ENCODE assay signal across 1 cellular context in the genomic region with DNA sequence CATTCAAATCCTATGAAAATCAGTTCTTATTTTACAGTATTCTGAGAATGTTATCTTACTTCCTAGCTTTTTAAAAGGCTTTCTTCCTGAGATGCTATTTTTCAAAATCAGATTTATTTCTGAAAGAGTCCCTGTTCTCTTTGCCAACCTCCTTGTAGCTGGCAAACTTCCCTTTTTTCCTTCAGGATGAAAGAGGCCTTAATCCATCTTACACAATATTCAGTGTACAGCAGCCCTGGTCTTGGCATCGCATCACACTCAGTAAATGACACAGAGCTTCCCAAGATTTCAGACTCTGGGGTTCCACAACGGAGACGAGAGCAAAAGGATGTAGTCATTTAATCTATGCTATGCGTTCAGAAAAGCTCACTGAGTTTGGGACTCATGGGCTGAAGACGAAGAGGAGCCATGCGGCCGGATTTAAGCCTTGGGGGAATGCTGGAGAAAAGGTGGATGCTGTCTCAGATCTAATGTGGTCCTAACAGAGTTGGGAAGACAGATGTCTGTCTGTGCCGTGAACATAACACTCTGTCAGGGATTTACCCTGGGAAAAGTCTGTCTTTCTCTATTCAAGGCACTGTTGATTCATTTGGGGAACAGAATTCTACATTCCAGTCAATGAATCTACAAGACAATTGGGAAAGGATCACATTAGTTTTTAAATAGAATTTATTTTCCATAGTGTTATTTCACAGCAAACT.
TF ChIP-seq lines count a peak whose summit lies in the region.

No MANE protein-coding gene starts in this region.

TF ChIP-seq in WTC11, 78 proteins besides CTCF, POLR2A, EP300 and RAD21 (continued from another document):
- TF ChIP-seq, protein P1, sequence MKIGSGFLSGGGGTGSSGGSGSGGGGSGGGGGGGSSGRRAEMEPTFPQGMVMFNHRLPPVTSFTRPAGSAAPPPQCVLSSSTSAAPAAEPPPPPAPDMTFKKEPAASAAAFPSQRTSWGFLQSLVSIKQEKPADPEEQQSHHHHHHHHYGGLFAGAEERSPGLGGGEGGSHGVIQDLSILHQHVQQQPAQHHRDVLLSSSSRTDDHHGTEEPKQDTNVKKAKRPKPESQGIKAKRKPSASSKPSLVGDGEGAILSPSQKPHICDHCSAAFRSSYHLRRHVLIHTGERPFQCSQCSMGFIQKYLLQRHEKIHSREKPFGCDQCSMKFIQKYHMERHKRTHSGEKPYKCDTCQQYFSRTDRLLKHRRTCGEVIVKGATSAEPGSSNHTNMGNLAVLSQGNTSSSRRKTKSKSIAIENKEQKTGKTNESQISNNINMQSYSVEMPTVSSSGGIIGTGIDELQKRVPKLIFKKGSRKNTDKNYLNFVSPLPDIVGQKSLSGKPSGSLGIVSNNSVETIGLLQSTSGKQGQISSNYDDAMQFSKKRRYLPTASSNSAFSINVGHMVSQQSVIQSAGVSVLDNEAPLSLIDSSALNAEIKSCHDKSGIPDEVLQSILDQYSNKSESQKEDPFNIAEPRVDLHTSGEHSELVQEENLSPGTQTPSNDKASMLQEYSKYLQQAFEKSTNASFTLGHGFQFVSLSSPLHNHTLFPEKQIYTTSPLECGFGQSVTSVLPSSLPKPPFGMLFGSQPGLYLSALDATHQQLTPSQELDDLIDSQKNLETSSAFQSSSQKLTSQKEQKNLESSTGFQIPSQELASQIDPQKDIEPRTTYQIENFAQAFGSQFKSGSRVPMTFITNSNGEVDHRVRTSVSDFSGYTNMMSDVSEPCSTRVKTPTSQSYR (CRISPR knock-in tag; IDR thresholded peaks at IDR 0.05): no peak
- TF ChIP-seq ZNF121 (CRISPR knock-in tag; IDR thresholded peaks at IDR 0.05): no peak
